ENCODE assay signal across 8 cellular contexts in genomic region chr2:26764906-26765305, GRCh38. TPM values are rescaled to one million over a fixed set of nuclear protein-coding genes. Genes with fewer than 3 reads are reported as not detected.
DNase-seq lines count a peak whose midpoint lies in the region; ATAC-seq and TF ChIP-seq lines count a peak whose summit lies in the region.

No MANE protein-coding gene starts in this region.

- peak overlapping the region; percentile 90 for H3K9ac ChIP-seq in HUES6 (ENCODE audit: low read length)

- H3K4me1 ChIP-seq in HUES6 (ENCODE audit: control insufficient read depth, insufficient read depth, low read length), result peaks cover 41% of the 10 kb centered on the region; the same call in 1 of the 2 replicates
- H3K4me1 ChIP-seq in mucosa of descending colon (ENCODE audit: low read depth), result peaks cover 19% of the 10 kb centered on the region

- no peak for TF ChIP-seq CTCF in 22Rv1 (IDR thresholded peaks at IDR 0.05)
- no peak for TF ChIP-seq CTCF in mucosa of descending colon (IDR thresholded peaks at IDR 0.05)

- DNase-seq in caudate nucleus (lab: John Stamatoyannopoulos, UW) (no peak), mucosa of descending colon (peak in 1 of 3 donors; percentile 10), epidermal melanocyte (ENCODE audit: insufficient read length, low spot score) (no peak), SHP77 treated with DMSO at 0.1 percent for 48 hours (lab: John Stamatoyannopoulos, UW) (no peak)

- no peaks in the 10 kb centered on the region for H3K36me3 ChIP-seq in HUES6 (ENCODE audit: control insufficient read depth, insufficient read depth, low read length)
- H3K36me3 ChIP-seq in mucosa of descending colon (ENCODE audit: low read depth), result no peaks in the 10 kb centered on the region

- no peaks in the 10 kb centered on the region for H3K27me3 ChIP-seq in HUES6 (ENCODE audit: control insufficient read depth, insufficient read depth, low read length)

- H3K4me3 ChIP-seq in HUES6 (ENCODE audit: low read depth, low read length) (peak overlapping the region; percentile 95), mucosa of descending colon (peak overlapping the region; percentile 94)

- intact Hi-C loops in mucosa of descending colon (cut with DNase I, micrococcal nuclease), result no loop called here

- H3K9me3 ChIP-seq in HUES6 (ENCODE audit: control insufficient read depth, insufficient read depth, low read depth, low read length) (no peaks in the 10 kb centered on the region), mucosa of descending colon (no peaks in the 10 kb centered on the region)

- ATAC-seq in mucosa of descending colon (peak; percentile 6), GM21529 (IDR thresholded peaks at IDR 0.05; ENCODE audit: unreplicated experiment) (no peak), GM19397 (IDR thresholded peaks at IDR 0.05; ENCODE audit: unreplicated experiment) (no peak)

- H3K27ac ChIP-seq in 22Rv1 (peak overlapping the region; percentile 26; the same call in 1 of the 2 replicates), HUES6 (ENCODE audit: low read depth, low read length) (no peak overlapping the region; the same call in 1 of the 2 replicates), caudate nucleus (ENCODE audit: low read depth, low read length) (peak overlapping the region; percentile 88)

RNA-seq across cellular contexts. Expression of gene SLC35F6, which starts 0.8 kb away (rescaled TPM):
- 10 to 100 TPM; 27.4 to 33.4 (median 33.3) TPM for total RNA-seq in mucosa of descending colon

RNA-seq across cellular contexts. Expression of gene CENPA, which starts 20.9 kb away (rescaled TPM):
- 10 to 100 TPM in 1 of 3 donors, 1 to 10 TPM in 2; 1.0 to 10.1 (median 1.7) TPM for total RNA-seq in mucosa of descending colon
